In genomic region chr20:34367155-34367554, GRCh38 we compare ENCODE assay signal across 22 cellular contexts. TPM values are rescaled to one million over a fixed set of nuclear protein-coding genes. Genes with fewer than 3 reads are reported as not detected.
DNase-seq lines count a peak whose midpoint lies in the region; ATAC-seq, FAIRE-seq and TF ChIP-seq lines count a peak whose summit lies in the region.
"Had no signal": no experiment of that assay in that cellular context is flagged by ENCODE, and none has a peak within 500 bp of the region (broad histone marks: within the 10 kb centered on the region; RNA-seq: fewer than 3 reads in every experiment).

No MANE protein-coding gene starts in this region.

- FAIRE-seq in HepG2 (lab: Jason Lieb, UNC): no peak
- FAIRE-seq: GM12892 had no signal

- POLR2A ChIA-PET in activated CD8-positive, alpha-beta T cell treated with anti-CD3 and anti-CD28 coated beads, Interleukin-2, amount 10 ng/mL, durations not matched to agents 7 days and 5 days (lab: Charles Lee): no interaction called here
- POLR2A ChIA-PET in HepG2 (lab: Yijun Ruan, JAX): interaction anchor here (0.8 to 3.1 kb wide), 7 partner anchors 9 to 149 kb away, joined by 3 to 20 read pairs (median 3); partner anchors contain the start of gene DYNLRB1

- peaks cover 60% of the 10 kb centered on the region for H3K4me1 Mint-ChIP-seq in activated T-cell treated with anti-CD3 and anti-CD28 coated beads, Interleukin-2, amount 50 U/mL, for 24 hours (ENCODE audit: low read depth)
- H3K4me1 Mint-ChIP-seq in activated T-cell treated with anti-CD3 and anti-CD28 coated beads, Interleukin-2, amount 50 U/mL, for 4 hours (ENCODE audit: low read depth): peaks cover 50% of the 10 kb centered on the region
- H3K4me1 Mint-ChIP-seq in activated CD8-positive, alpha-beta T cell treated with anti-CD3 and anti-CD28 coated beads, Interleukin-2, amount 10 ng/mL, durations not matched to agents 7 days and 5 days (ENCODE audit: low read depth): peaks cover 63% of the 10 kb centered on the region
- H3K4me1 Mint-ChIP-seq in stimulated activated effector memory CD8-positive, alpha-beta T cell treated with anti-CD3 and anti-CD28 coated beads, Interleukin-12 subunit alpha, Interleukin-12 subunit beta, amount 100 ng/mL, for 72 hours: peaks cover 60% of the 10 kb centered on the region

- peaks cover 40% of the 10 kb centered on the region for H4K20me1 ChIP-seq in HepG2 (ENCODE audit: insufficient read depth, low read length)

- intact Hi-C loops in HepG2 (cut with micrococcal nuclease; ENCODE audit: unreplicated experiment): loop anchor here (5.0 kb wide), 1 partner anchor 40 kb away; no protein-coding TSS in a partner anchor
- intact Hi-C loops in aorta (cut with DNase I): no loop called here

- WGBS in HepG2 (ENCODE audit: low lambda C conversion rate): 89% methylated on average over 5 of the region's 5 CpGs
- 16 to 25% methylated on average over 5 of the region's 5 CpGs for WGBS in aorta, 2 donors

- peaks cover 54% of the 10 kb centered on the region for H3K4me1 ChIP-seq in HepG2 (ENCODE audit: insufficient read depth, low read length)
- peaks cover 0 to 10% of the 10 kb centered on the region in 2 donors for H3K4me1 ChIP-seq in aorta (ENCODE audit: control insufficient read depth in 1 of 2, insufficient read depth in 2 of 2, low read length in 2 of 2)

- H3K27me3 ChIP-seq in HepG2 (ENCODE audit: control insufficient read depth in 1 of 2, insufficient read depth in 2 of 2, low read length in 2 of 2) (no peaks in the 10 kb centered on the region; a peak in 1 of 5 replicates), aorta (ENCODE audit: control insufficient read depth in 1 of 2, insufficient read depth in 2 of 2, low read length in 1 of 2) (no peaks in the 10 kb centered on the region)
- H3K27me3 ChIP-seq: BLaER1, colonic mucosa, heart right ventricle had no signal

- H3K36me3 Mint-ChIP-seq in activated T-cell treated with anti-CD3 and anti-CD28 coated beads, Interleukin-2, amount 50 U/mL, for 24 hours (ENCODE audit: low read depth): peaks cover 63% of the 10 kb centered on the region
- H3K36me3 Mint-ChIP-seq in activated T-cell treated with anti-CD3 and anti-CD28 coated beads, Interleukin-2, amount 50 U/mL, for 4 hours (ENCODE audit: insufficient read depth): peaks cover 23% of the 10 kb centered on the region
- H3K36me3 Mint-ChIP-seq in activated CD8-positive, alpha-beta T cell treated with anti-CD3 and anti-CD28 coated beads, Interleukin-2, amount 10 ng/mL, durations not matched to agents 7 days and 5 days (ENCODE audit: low read depth): peaks cover 57% of the 10 kb centered on the region
- peaks cover 66% of the 10 kb centered on the region for H3K36me3 Mint-ChIP-seq in stimulated activated effector memory CD8-positive, alpha-beta T cell treated with anti-CD3 and anti-CD28 coated beads, Interleukin-12 subunit alpha, Interleukin-12 subunit beta, amount 100 ng/mL, for 72 hours

- no peak for TF ChIP-seq EP300 in HepG2 (IDR thresholded peaks at IDR 0.05; ENCODE audit: low read depth in 2 of 2, low read length in 2 of 2)
- no peak for TF ChIP-seq EP300 in HepG2 (CRISPR knock-in tag; IDR thresholded peaks at IDR 0.05; ENCODE audit: borderline replicate concordance)

- H3K4me3 ChIP-seq in HepG2 (replicated peaks in 1 of 3; ENCODE audit: insufficient read depth in 1 of 3, low read depth in 2 of 3, low read length in 3 of 3) (no peak overlapping the region), aorta (ENCODE audit: low read length in 2 of 2) (no peak overlapping the region)
- H3K4me3 ChIP-seq: BLaER1, colonic mucosa, heart right ventricle, lung had no signal

- H3K9me3 ChIP-seq in HepG2 (ENCODE audit: low read length): no peaks in the 10 kb centered on the region
- no peaks in the 10 kb centered on the region for H3K9me3 ChIP-seq in aorta (ENCODE audit: control insufficient read depth, low read length)
- H3K9me3 ChIP-seq: BLaER1, colonic mucosa, heart right ventricle had no signal

- CTCF ChIA-PET in activated CD8-positive, alpha-beta T cell treated with anti-CD3 and anti-CD28 coated beads, Interleukin-2, amount 10 ng/mL, durations not matched to agents 7 days and 5 days (lab: Charles Lee): interaction anchor here (0.6 to 4.8 kb wide), 4 partner anchors 8 to 457 kb away, joined by 3 to 22 read pairs (median 4); no protein-coding TSS in a partner anchor
- CTCF ChIA-PET in HepG2 (lab: Yijun Ruan, JAX; ENCODE audit: low intra/inter-chr PET ratio, low total read pairs): interaction anchor here (2.0 kb wide), 1 partner anchor 55 kb away, joined by 8 read pairs; no protein-coding TSS in a partner anchor

- in situ Hi-C loops in HepG2 (cut with HindIII; ENCODE audit: extremely low pct_ligation_motif_present, low pct_unique_long_range_greater_than_20kb): no loop called here

- no peak overlapping the region for H3K9ac ChIP-seq in HepG2 (ENCODE audit: insufficient read depth, low read depth, low read length)
- H3K9ac ChIP-seq: BLaER1 had no signal

- no TSS peak for BruUV-seq in HepG2 (replicated peaks; lab: Mats Ljungman, UMichigan)

- H3K27ac ChIP-seq in HepG2 (ENCODE audit: extremely low read length, insufficient read depth, low read length) (peak overlapping the region; percentile 3), aorta (ENCODE audit: low read depth in 1 of 2, low read length in 2 of 2) (no peak overlapping the region)
- H3K27ac ChIP-seq: BLaER1, colonic mucosa had no signal

- TF ChIP-seq RAD21 in HepG2 (CRISPR knock-in tag; IDR thresholded peaks at IDR 0.05): no peak

- TF ChIP-seq CTCF in HepG2 (CRISPR knock-in tag; IDR thresholded peaks at IDR 0.05): no peak

- H3K27me3 Mint-ChIP-seq in activated T-cell treated with anti-CD3 and anti-CD28 coated beads, Interleukin-2, amount 50 U/mL, for 24 hours: no peaks in the 10 kb centered on the region
- no peaks in the 10 kb centered on the region for H3K27me3 Mint-ChIP-seq in activated T-cell treated with anti-CD3 and anti-CD28 coated beads, Interleukin-2, amount 50 U/mL, for 4 hours (ENCODE audit: low read depth)
- H3K27me3 Mint-ChIP-seq in activated CD8-positive, alpha-beta T cell treated with anti-CD3 and anti-CD28 coated beads, Interleukin-2, amount 10 ng/mL, durations not matched to agents 7 days and 5 days (ENCODE audit: low read depth): no peaks in the 10 kb centered on the region
- H3K27me3 Mint-ChIP-seq: activated naive CD4-positive, alpha-beta T cell treated with anti-CD3 and anti-CD28 coated beads, Interleukin-2, amount 50 U/mL, for 24 hours had no signal

- DNase-seq in activated T-cell treated with anti-CD3 and anti-CD28 coated beads, Interleukin-2, amount 50 U/mL, for 24 hours: no peak
- no peak for DNase-seq in activated T-cell treated with anti-CD3 and anti-CD28 coated beads, Interleukin-2, amount 50 U/mL, for 4 hours
- DNase-seq in activated CD8-positive, alpha-beta T cell treated with anti-CD3 and anti-CD28 coated beads, Interleukin-2, amount 10 ng/mL, durations not matched to agents 7 days and 5 days: no peak
- no peak for DNase-seq in HepG2 (ENCODE audit: low spot score)
- DNase-seq in stimulated activated effector memory CD8-positive, alpha-beta T cell treated with anti-CD3 and anti-CD28 coated beads, Interleukin-12 subunit alpha, Interleukin-12 subunit beta, amount 100 ng/mL, for 72 hours (ENCODE audit: low spot score in 2 of 2): no peak
- no peak for DNase-seq in aorta
- no peak for DNase-seq in LoVo (ENCODE audit: low spot score)
- no peak for DNase-seq in GF-D8 (lab: John Stamatoyannopoulos, UW)
- DNase-seq: activated CD4-positive, alpha-beta T cell treated with anti-CD3 and anti-CD28 coated beads, Interleukin-2, amount 50 U/mL, for 4 hours; colonic mucosa; DMS153; heart right ventricle; Karpas-422; NCI-H1105; NCI-H2107; NCI-H524 treated with DMSO at 0.1 percent for 48 hours; SHP77 treated with DMSO at 0.1 percent for 48 hours; stimulated activated CD4-positive, alpha-beta T cell treated with anti-CD3 and anti-CD28 coated beads, Interleukin-2, amount 100 ng/mL, for 48 hours had no signal

- H3K9me3 Mint-ChIP-seq in activated T-cell treated with anti-CD3 and anti-CD28 coated beads, Interleukin-2, amount 50 U/mL, for 24 hours: no peaks in the 10 kb centered on the region
- no peaks in the 10 kb centered on the region for H3K9me3 Mint-ChIP-seq in activated T-cell treated with anti-CD3 and anti-CD28 coated beads, Interleukin-2, amount 50 U/mL, for 4 hours
- no peaks in the 10 kb centered on the region for H3K9me3 Mint-ChIP-seq in activated CD8-positive, alpha-beta T cell treated with anti-CD3 and anti-CD28 coated beads, Interleukin-2, amount 10 ng/mL, durations not matched to agents 7 days and 5 days (ENCODE audit: insufficient read depth)
- H3K9me3 Mint-ChIP-seq in stimulated activated effector memory CD8-positive, alpha-beta T cell treated with anti-CD3 and anti-CD28 coated beads, Interleukin-12 subunit alpha, Interleukin-12 subunit beta, amount 100 ng/mL, for 72 hours: no peaks in the 10 kb centered on the region
- H3K9me3 Mint-ChIP-seq: activated naive CD4-positive, alpha-beta T cell treated with anti-CD3 and anti-CD28 coated beads, Interleukin-2, amount 50 U/mL, for 24 hours had no signal

- TF ChIP-seq POLR2A in HepG2 (IDR thresholded peaks at IDR 0.05; ENCODE audit: insufficient read depth in 1 of 2, low read depth in 2 of 2, low read length in 2 of 2): no peak; a peak in 1 of 4 replicates

- peaks cover 17 to 27% of the 10 kb centered on the region in 2 experiments for H3K36me3 ChIP-seq in HepG2 (replicated peaks in 1 of 2; ENCODE audit: control insufficient read depth in 1 of 2, insufficient read depth in 2 of 2, low read length in 2 of 2)
- peaks cover 0 to 6% of the 10 kb centered on the region in 2 donors for H3K36me3 ChIP-seq in aorta (ENCODE audit: control insufficient read depth in 1 of 2, insufficient read depth in 2 of 2, low read length in 1 of 2)
- H3K36me3 ChIP-seq: colonic mucosa had no signal

- no peak overlapping the region for H3K27ac Mint-ChIP-seq in activated T-cell treated with anti-CD3 and anti-CD28 coated beads, Interleukin-2, amount 50 U/mL, for 24 hours
- no peak overlapping the region for H3K27ac Mint-ChIP-seq in activated CD8-positive, alpha-beta T cell treated with anti-CD3 and anti-CD28 coated beads, Interleukin-2, amount 10 ng/mL, durations not matched to agents 7 days and 5 days
- H3K27ac Mint-ChIP-seq in stimulated activated effector memory CD8-positive, alpha-beta T cell treated with anti-CD3 and anti-CD28 coated beads, Interleukin-12 subunit alpha, Interleukin-12 subunit beta, amount 100 ng/mL, for 72 hours: no peak overlapping the region

- peaks cover 75% of the 10 kb centered on the region for H3K79me2 ChIP-seq in HepG2 (ENCODE audit: insufficient read depth, low read length)

- peak overlapping the region; percentile 9 for H3K4me3 Mint-ChIP-seq in activated T-cell treated with anti-CD3 and anti-CD28 coated beads, Interleukin-2, amount 50 U/mL, for 24 hours
- no peak overlapping the region for H3K4me3 Mint-ChIP-seq in activated T-cell treated with anti-CD3 and anti-CD28 coated beads, Interleukin-2, amount 50 U/mL, for 4 hours
- peak overlapping the region; percentile 1 for H3K4me3 Mint-ChIP-seq in activated CD8-positive, alpha-beta T cell treated with anti-CD3 and anti-CD28 coated beads, Interleukin-2, amount 10 ng/mL, durations not matched to agents 7 days and 5 days
- H3K4me3 Mint-ChIP-seq in stimulated activated effector memory CD8-positive, alpha-beta T cell treated with anti-CD3 and anti-CD28 coated beads, Interleukin-12 subunit alpha, Interleukin-12 subunit beta, amount 100 ng/mL, for 72 hours: peak overlapping the region; percentile 12

- ATAC-seq in activated T-cell treated with anti-CD3 and anti-CD28 coated beads, Interleukin-2, amount 50 U/mL, for 4 hours: no peak
- no peak for ATAC-seq in activated CD8-positive, alpha-beta T cell treated with anti-CD3 and anti-CD28 coated beads, Interleukin-2, amount 10 ng/mL, durations not matched to agents 7 days and 5 days
- ATAC-seq in HepG2 (no peak), aorta (ENCODE audit: low FRiP score) (no peak)
- no peak for ATAC-seq in stimulated activated effector memory CD8-positive, alpha-beta T cell treated with anti-CD3 and anti-CD28 coated beads, Interleukin-12 subunit alpha, Interleukin-12 subunit beta, amount 100 ng/mL, for 72 hours
- ATAC-seq: heart right ventricle had no signal

- H2AFZ ChIP-seq in HepG2 (ENCODE audit: low read length): no peak overlapping the region

- peak overlapping the region; percentile 41 for H3K4me2 ChIP-seq in HepG2 (ENCODE audit: low read depth, low read length)

RNA-seq across cellular contexts. Expression of gene ITCH, which starts 4.1 kb away (rescaled TPM):
- total RNA-seq in activated T-cell treated with anti-CD3 and anti-CD28 coated beads, Interleukin-2, amount 50 U/mL, for 4 hours: 10 to 100 TPM; 41.6 to 45.6 (median 45.1) TPM
- total RNA-seq in activated CD8-positive, alpha-beta T cell treated with anti-CD3 and anti-CD28 coated beads, Interleukin-2, amount 10 ng/mL, durations not matched to agents 7 days and 5 days: 10 to 100 TPM; 52.1 to 59.9 TPM
- total RNA-seq in HepG2 (2016; rRNA removed; fragmentation: Illumina TruSeq; extraction: Trizol): 112 and 162 TPM in 2 replicates
- total RNA-seq in HepG2 (2016; cell fraction: cytosol; rRNA removed; fragmentation: Illumina TruSeq; extraction: Trizol; ENCODE audit: low read depth): 73.1 and 80.6 TPM in 2 replicates
- total RNA-seq in HepG2 (2016; cell fraction: insoluble cytoplasmic fraction; rRNA removed; fragmentation: Illumina TruSeq; extraction: Trizol): 111 and 151 TPM in 2 replicates
- 75.4 and 81.7 TPM in 2 replicates for total RNA-seq in HepG2 (2016; cell fraction: membrane; rRNA removed; fragmentation: Illumina TruSeq; extraction: Trizol)
- total RNA-seq in HepG2 (2016; cell fraction: nucleus; rRNA removed; fragmentation: Illumina TruSeq; extraction: Trizol): 124 and 131 TPM in 2 replicates
- 17.4 and 20.5 TPM in 2 replicates for polyA plus RNA-seq in HepG2 (2011; rRNA removed)
- 7.4 and 12.7 TPM in 2 replicates for polyA plus RNA-seq in HepG2 (2011; cell fraction: cytosol; rRNA removed)
- polyA plus RNA-seq in HepG2 (2011; cell fraction: nucleus; rRNA removed): 12.2 and 17.3 TPM in 2 replicates
- polyA plus RNA-seq in HepG2 (2012): 44.6 and 45.2 TPM in 2 replicates
- 5.3 and 6.3 TPM in 2 replicates for polyA plus RNA-seq in HepG2 (2016; cell fraction: cytosol; fragmentation: Illumina TruSeq; extraction: Trizol; ENCODE audit: low read depth)
- 65.3 and 70.7 TPM in 2 replicates for polyA plus RNA-seq in HepG2 (2016; cell fraction: insoluble cytoplasmic fraction; fragmentation: Illumina TruSeq; extraction: Trizol; ENCODE audit: low read depth)
- 15.2 and 15.3 TPM in 2 replicates for polyA plus RNA-seq in HepG2 (2016; cell fraction: membrane; fragmentation: Illumina TruSeq; extraction: Trizol; ENCODE audit: low read depth)
- 55.0 and 61.2 TPM in 2 replicates for polyA plus RNA-seq in HepG2 (2016; cell fraction: nucleus; fragmentation: Illumina TruSeq; extraction: Trizol; ENCODE audit: insufficient read depth, low read depth)
- 30.6 and 37.6 TPM in 2 replicates for polyA minus RNA-seq in HepG2 (2011; rRNA and poly(A)+ RNA removed; ENCODE audit: low replicate concordance)
- 38.7 and 40.1 TPM in 2 replicates for polyA minus RNA-seq in HepG2 (2011; cell fraction: cytosol; rRNA and poly(A)+ RNA removed)
- polyA minus RNA-seq in HepG2 (2011; cell fraction: nucleus; rRNA and poly(A)+ RNA removed): 79.4 and 86.2 TPM in 2 replicates
- total RNA-seq in aorta: 10 to 100 TPM; 60.5 to 66.2 TPM
- 10 to 100 TPM; 11.7 to 13.1 TPM for polyA plus RNA-seq in aorta
